In the genomic region with DNA sequence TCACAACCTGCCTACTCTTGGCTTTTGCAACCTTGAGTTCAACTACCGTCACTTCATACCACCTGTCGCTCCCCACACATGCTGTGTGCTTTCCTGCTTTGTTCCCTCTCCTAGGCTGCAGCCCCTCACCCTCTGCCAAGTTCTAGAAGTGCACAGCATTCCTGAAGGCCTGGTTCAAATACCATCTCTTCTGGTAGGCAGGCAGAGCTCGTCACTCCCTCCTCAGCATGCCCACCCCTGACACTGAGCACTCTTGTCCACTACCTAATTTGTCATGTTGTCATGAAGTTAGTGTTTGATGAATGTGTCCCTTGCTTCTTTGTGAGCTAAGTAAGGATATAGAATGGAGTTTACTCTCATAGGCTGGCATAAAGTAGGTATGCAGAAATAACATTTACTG, we compare ENCODE assay signal across 19 cellular contexts.
"Had no signal": no experiment of that assay in that cellular context is flagged by ENCODE, and none has a peak within 500 bp of the region (broad histone marks: within the 10 kb centered on the region; RNA-seq: fewer than 3 reads in every experiment).

No MANE protein-coding gene starts in this region.

- H3K27ac Mint-ChIP-seq: activated CD8-positive, alpha-beta memory T cell treated with anti-CD3 and anti-CD28 coated beads, Interleukin-2, amount 10 ng/mL, durations not matched to agents 7 days and 5 days; activated naive CD4-positive, alpha-beta T cell treated with anti-CD3 and anti-CD28 coated beads, Interleukin-2, amount 10 ng/mL, durations not matched to agents 7 days and 5 days; activated naive CD8-positive, alpha-beta T cell treated with anti-CD3 and anti-CD28 coated beads for 36 hours; T-helper 1 cell treated with Interleukin-12 subunit alpha and Interleukin-12 subunit beta and Interleukin-4 antibody, amounts not matched to agents 30 μg/mL and 1 μg/mL, for 36 hours had no signal

- H3K4me3 ChIP-seq: MG63 had no signal

- H3K9me3 Mint-ChIP-seq: activated naive CD8-positive, alpha-beta T cell treated with anti-CD3 and anti-CD28 coated beads for 36 hours; T-helper 1 cell treated with Interleukin-12 subunit alpha and Interleukin-12 subunit beta and Interleukin-4 antibody, amounts not matched to agents 30 μg/mL and 1 μg/mL, for 36 hours had no signal

- DNase-seq: activated CD4-positive, alpha-beta T cell treated with anti-CD3 and anti-CD28 coated beads for 4 hours; activated CD4-positive, alpha-beta T cell treated with anti-CD3 and anti-CD28 coated beads, Interleukin-2, amount 50 U/mL, for 48 hours; activated CD8-positive, alpha-beta memory T cell treated with anti-CD3 and anti-CD28 coated beads, Interleukin-2, amount 10 ng/mL, durations not matched to agents 7 days and 5 days; activated gamma-delta T cell treated with Interleukin-2 at 50 U/mL for 16 hours; activated naive CD4-positive, alpha-beta T cell treated with anti-CD3 and anti-CD28 coated beads, Interleukin-2, amount 10 ng/mL, durations not matched to agents 7 days and 5 days; activated naive CD8-positive, alpha-beta T cell treated with anti-CD3 and anti-CD28 coated beads for 36 hours; activated T-cell treated with anti-CD3 and anti-CD28 coated beads, Interleukin-2, amount 50 U/mL, for 4 hours; central memory CD4-positive, alpha-beta T cell; MG63; MV-4-11; NCI-H1092 treated with DMSO at 0.1 percent for 48 hours; NCI-H1436; NCI-H1694 treated with DMSO at 0.1 percent for 48 hours; NCI-H2081; NCI-H510A treated with DMSO at 0.1 percent for 48 hours; NCI-H69; SHP77 had no signal

- H3K27me3 ChIP-seq: MG63 had no signal

- H3K27me3 Mint-ChIP-seq: activated naive CD4-positive, alpha-beta T cell treated with anti-CD3 and anti-CD28 coated beads, Interleukin-2, amount 10 ng/mL, durations not matched to agents 7 days and 5 days had no signal

- H3K9me3 ChIP-seq: MG63 had no signal

- H3K4me1 Mint-ChIP-seq: activated CD8-positive, alpha-beta memory T cell treated with anti-CD3 and anti-CD28 coated beads, Interleukin-2, amount 10 ng/mL, durations not matched to agents 7 days and 5 days; activated naive CD4-positive, alpha-beta T cell treated with anti-CD3 and anti-CD28 coated beads, Interleukin-2, amount 10 ng/mL, durations not matched to agents 7 days and 5 days; activated naive CD8-positive, alpha-beta T cell treated with anti-CD3 and anti-CD28 coated beads for 36 hours had no signal

- H3K36me3 ChIP-seq: MG63 had no signal

- ATAC-seq: activated CD4-positive, CD25-positive, alpha-beta regulatory T cell treated with anti-CD3 and anti-CD28 coated beads, Interleukin-2, amount 50 U/mL, for 24 hours; activated CD8-positive, alpha-beta memory T cell treated with anti-CD3 and anti-CD28 coated beads, Interleukin-2, amount 10 ng/mL, durations not matched to agents 7 days and 5 days; activated T-cell treated with anti-CD3 and anti-CD28 coated beads, Interleukin-2, amount 50 U/mL, for 4 hours had no signal

- H3K36me3 Mint-ChIP-seq: activated CD8-positive, alpha-beta memory T cell treated with anti-CD3 and anti-CD28 coated beads, Interleukin-2, amount 10 ng/mL, durations not matched to agents 7 days and 5 days; activated naive CD4-positive, alpha-beta T cell treated with anti-CD3 and anti-CD28 coated beads, Interleukin-2, amount 10 ng/mL, durations not matched to agents 7 days and 5 days; activated naive CD8-positive, alpha-beta T cell treated with anti-CD3 and anti-CD28 coated beads for 36 hours had no signal

- H3K4me3 Mint-ChIP-seq: activated CD8-positive, alpha-beta memory T cell treated with anti-CD3 and anti-CD28 coated beads, Interleukin-2, amount 10 ng/mL, durations not matched to agents 7 days and 5 days; activated naive CD4-positive, alpha-beta T cell treated with anti-CD3 and anti-CD28 coated beads, Interleukin-2, amount 10 ng/mL, durations not matched to agents 7 days and 5 days; activated naive CD8-positive, alpha-beta T cell treated with anti-CD3 and anti-CD28 coated beads for 36 hours; activated T-cell treated with anti-CD3 and anti-CD28 coated beads, Interleukin-2, amount 50 U/mL, for 4 hours; T-helper 1 cell treated with Interleukin-12 subunit alpha and Interleukin-12 subunit beta and Interleukin-4 antibody, amounts not matched to agents 30 μg/mL and 1 μg/mL, for 36 hours had no signal
